18 cellular contexts compared by ENCODE assay signal in the genomic region with DNA sequence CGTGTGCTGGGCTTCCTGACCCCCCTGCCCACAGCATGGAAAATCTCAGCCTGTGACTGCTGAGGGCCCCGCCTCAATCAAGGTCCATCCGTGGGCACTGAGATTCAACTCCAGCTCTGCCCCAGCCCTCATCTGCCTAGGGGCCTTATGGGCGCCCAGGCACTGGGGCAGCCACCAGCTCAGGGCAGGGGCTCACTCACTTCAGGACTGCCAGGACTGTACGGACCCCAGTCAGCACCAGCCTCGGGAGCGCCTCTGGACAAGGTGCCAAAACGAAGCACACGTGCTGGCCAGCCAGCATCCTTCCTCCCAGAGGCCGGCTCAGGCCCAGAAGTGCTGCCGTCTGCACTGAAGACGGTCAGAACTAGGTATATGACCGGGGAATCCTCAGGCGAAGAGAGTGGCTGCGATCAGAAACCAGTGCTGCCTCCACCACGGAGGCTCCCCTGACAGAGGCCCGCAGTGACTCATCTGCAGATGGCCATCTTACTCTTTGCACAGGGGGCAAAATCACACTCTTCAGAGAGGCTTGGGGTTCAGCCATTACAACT. TPM values are rescaled to one million over a fixed set of nuclear protein-coding genes. Genes with fewer than 3 reads are reported as not detected.
DNase-seq lines count a peak whose midpoint lies in the region; FAIRE-seq and TF ChIP-seq lines count a peak whose summit lies in the region.
"Had no signal": no experiment of that assay in that cellular context is flagged by ENCODE, and none has a peak within 500 bp of the region (broad histone marks: within the 10 kb centered on the region; RNA-seq: fewer than 3 reads in every experiment).

No MANE protein-coding gene starts in this region.

- peaks cover 0 to 6% of the 10 kb centered on the region in 2 experiments; a peak in 2 of 4 replicates for H3K79me2 ChIP-seq in H1 (ENCODE audit: control insufficient read depth in 1 of 2, insufficient read depth in 2 of 2, low read length in 2 of 2)

- no peak overlapping the region for H3K27ac ChIP-seq in left ventricle myocardium inferior (replicated peaks)
- no peak overlapping the region for H3K27ac ChIP-seq in H1 (ENCODE audit: low read depth, low read length)
- no peak overlapping the region for H3K27ac ChIP-seq in neuronal stem cell (replicated peaks; ENCODE audit: low read length)
- H3K27ac ChIP-seq in vagina: no peak overlapping the region
- H3K27ac ChIP-seq: foreskin keratinocyte, lower lobe of right lung, prostate gland had no signal

- H3K4me3 ChIP-seq in left ventricle myocardium inferior: no peak overlapping the region
- H3K4me3 ChIP-seq in H1 (ENCODE audit: extremely low read depth in 1 of 4, insufficient read depth in 2 of 4, low read depth in 3 of 4, low read length in 4 of 4): no peak overlapping the region
- no peak overlapping the region for H3K4me3 ChIP-seq in neuronal stem cell (ENCODE audit: low read length in 2 of 2)
- H3K4me3 ChIP-seq in vagina: no peak overlapping the region
- H3K4me3 ChIP-seq: lower lobe of right lung, prostate gland had no signal

- H2BK20ac ChIP-seq in H1 (ENCODE audit: low read length): no peak overlapping the region

- H3K14ac ChIP-seq in H1 (ENCODE audit: insufficient read length): no peak overlapping the region
- no peak overlapping the region for H3K14ac ChIP-seq in neuronal stem cell (ENCODE audit: low read length)

- no peak overlapping the region for H2AFZ ChIP-seq in H1 (ENCODE audit: low read length)
- no peak overlapping the region for H2AFZ ChIP-seq in neuronal stem cell (ENCODE audit: low read length)

- H3K4me2 ChIP-seq in H1 (ENCODE audit: insufficient read depth in 1 of 2, low read depth in 2 of 2, low read length in 2 of 2) (no peak overlapping the region), neuronal stem cell (ENCODE audit: insufficient read depth, low read length, poor library complexity, severe bottlenecking) (no peak overlapping the region)

- H3K79me1 ChIP-seq in H1 (ENCODE audit: low read depth, low read length): no peaks in the 10 kb centered on the region; the same call in none of the 2 replicates
- H3K79me1 ChIP-seq in neuronal stem cell (ENCODE audit: low read depth, low read length): peaks cover 12% of the 10 kb centered on the region

- H4K8ac ChIP-seq in H1 (ENCODE audit: extremely low read depth, insufficient read depth, low read length) (no peak overlapping the region), neuronal stem cell (ENCODE audit: low read depth, low read length) (no peak overlapping the region)

- H3K4ac ChIP-seq in H1 (replicated peaks; ENCODE audit: insufficient read length, low read depth, low read length) (no peak overlapping the region), neuronal stem cell (ENCODE audit: low read length) (no peak overlapping the region)

- DNase-seq in cardiac septum (ENCODE audit: low spot score) (peak; percentile 69), left ventricle myocardium inferior (no peak), H1 (ENCODE audit: low read depth in 1 of 2, low spot score in 2 of 2) (no peak), neuronal stem cell (ENCODE audit: low spot score) (no peak), vagina (ENCODE audit: extremely low spot score in 2 of 2) (no peak), DMS 273 (lab: John Stamatoyannopoulos, UW; ENCODE audit: unreplicated experiment) (no peak), A172 (ENCODE audit: low spot score) (no peak)
- DNase-seq in activated naive CD4-positive, alpha-beta T cell (lab: John Stamatoyannopoulos, UW): no peak
- DNase-seq: activated CD8-positive, alpha-beta T cell treated with anti-CD3 and anti-CD28 coated beads, Interleukin-2, amount 10 ng/mL, durations not matched to agents 7 days and 5 days; foreskin keratinocyte; Kasumi-1; lower lobe of right lung; NCI-H1105; NCI-H82; stimulated activated naive CD4-positive, alpha-beta T cell treated with Interleukin-2 at 50 U/mL for 16 hours; trophoblast cell had no signal

- no peak for TF ChIP-seq POLR2A in H1 (IDR thresholded peaks at IDR 0.05; ENCODE audit: control extremely low read depth in 1 of 2, low read depth in 2 of 2, low read length in 2 of 2)
- no peak for TF ChIP-seq POLR2A in vagina (IDR thresholded peaks at IDR 0.05)

- H3K18ac ChIP-seq in H1 (ENCODE audit: extremely low read depth, low read length): no peak overlapping the region
- H3K18ac ChIP-seq in neuronal stem cell (ENCODE audit: low read length): no peak overlapping the region

- H3K9ac ChIP-seq in H1 (replicated peaks in 1 of 4; ENCODE audit: extremely low read depth in 1 of 4, low read depth in 3 of 4, low read length in 3 of 4) (no peak overlapping the region), neuronal stem cell (ENCODE audit: low read depth, low read length, poor library complexity) (no peak overlapping the region)

- no peak overlapping the region for H4K5ac ChIP-seq in H1 (ENCODE audit: insufficient read length, low read depth, low read length)

- H3K23me2 ChIP-seq in H1 (ENCODE audit: low read depth, low read length): no peaks in the 10 kb centered on the region

- H4K91ac ChIP-seq in H1 (replicated peaks; ENCODE audit: insufficient read length, low read length) (no peak overlapping the region), neuronal stem cell (ENCODE audit: low read depth, low read length, poor library complexity) (no peak overlapping the region)

- H3K4me1 ChIP-seq in left ventricle myocardium inferior (no peaks in the 10 kb centered on the region), H1 (replicated peaks in 1 of 4; ENCODE audit: control insufficient read depth in 3 of 4, insufficient read depth in 4 of 4, low read length in 3 of 4) (no peaks in the 10 kb centered on the region; a peak in 1 of 7 replicates), neuronal stem cell (ENCODE audit: control insufficient read depth in 2 of 2, insufficient read depth in 1 of 2, low read depth in 1 of 2, low read length in 2 of 2) (no peaks in the 10 kb centered on the region), vagina (peaks cover 8% of the 10 kb centered on the region)
- H3K4me1 ChIP-seq: prostate gland had no signal

- H3K36me3 ChIP-seq in left ventricle myocardium inferior (peaks cover 67% of the 10 kb centered on the region), H1 (ENCODE audit: control insufficient read depth in 2 of 4, insufficient read depth in 4 of 4, low read length in 3 of 4) (peaks cover 17 to 60% (median 45%) of the 10 kb centered on the region in 4 experiments), neuronal stem cell (replicated peaks in 1 of 2; ENCODE audit: control insufficient read depth in 2 of 2, insufficient read depth in 2 of 2, low read length in 2 of 2) (peaks cover 38 to 67% of the 10 kb centered on the region in 2 donors), vagina (peaks cover 0 to 62% of the 10 kb centered on the region in 2 donors)

- FAIRE-seq in H1 (lab: Jason Lieb, UNC): no peak
- FAIRE-seq: endothelial cell of umbilical vein had no signal

- TF ChIP-seq CTCF in left ventricle myocardium inferior (IDR thresholded peaks at IDR 0.05; ENCODE audit: borderline replicate concordance) (no peak), H1 (IDR thresholded peaks at IDR 0.05; ENCODE audit: control extremely low read depth in 1 of 3, insufficient read depth in 1 of 3, low read depth in 1 of 3, low read length in 3 of 3) (no peak), vagina (IDR thresholded peaks at IDR 0.05) (no peak)

- WGBS in H1 (ENCODE audit: extremely low coverage in 1 of 2, insufficient coverage in 1 of 2, insufficient read length in 1 of 2, insufficient replicate concordance in 2 of 2, low coverage in 1 of 2, low lambda C conversion rate in 2 of 2, missing lambda C conversion rate in 1 of 2), 2 experiments: 92% methylated on average over 17 of the region's 17 CpGs; no CpG with 5 or more reads in 1 of the 2 experiments
- no CpG with 5 or more reads among the region's 17 CpGs for WGBS in neuronal stem cell (ENCODE audit: extremely low coverage in 2 of 2, insufficient read length in 2 of 2, insufficient replicate concordance in 1 of 2), 2 donors

- TF ChIP-seq EP300 in H1 (IDR thresholded peaks at IDR 0.05; ENCODE audit: borderline replicate concordance in 1 of 2, low read depth in 2 of 2, low read length in 2 of 2): no peak

- H2BK120ac ChIP-seq in H1 (replicated peaks; ENCODE audit: low read depth, low read length): no peak overlapping the region
- no peak overlapping the region for H2BK120ac ChIP-seq in neuronal stem cell (ENCODE audit: low read depth, low read length)

- H3K27me3 ChIP-seq in left ventricle myocardium inferior (ENCODE audit: low read depth) (no peaks in the 10 kb centered on the region), H1 (replicated peaks in 1 of 4; ENCODE audit: control insufficient read depth in 3 of 4, extremely low read depth in 1 of 4, insufficient read depth in 3 of 4, low read length in 3 of 4) (no peaks in the 10 kb centered on the region), neuronal stem cell (ENCODE audit: control insufficient read depth in 3 of 3, insufficient read depth in 3 of 3, low read depth in 1 of 3, low read length in 3 of 3) (no peaks in the 10 kb centered on the region), vagina (no peaks in the 10 kb centered on the region)
- H3K27me3 ChIP-seq: foreskin keratinocyte had no signal

- H2BK15ac ChIP-seq in H1 (ENCODE audit: low read length): no peak overlapping the region
- H2BK15ac ChIP-seq in neuronal stem cell (ENCODE audit: low read length): no peak overlapping the region

- H2AK5ac ChIP-seq in H1 (ENCODE audit: low read depth, low read length): no peak overlapping the region
- no peak overlapping the region for H2AK5ac ChIP-seq in neuronal stem cell (ENCODE audit: low read depth, low read length)

- H3K56ac ChIP-seq in H1 (replicated peaks; ENCODE audit: insufficient read length, low read depth, low read length): no peak overlapping the region

- CTCF ChIA-PET in H1 (lab: Charles Lee; ENCODE audit: partially characterized antibody): interaction anchor here (1.7 to 1.9 kb wide), 3 partner anchors 12 to 76 kb away, joined by 3 to 5 read pairs (median 5); no protein-coding TSS in a partner anchor

- H2BK12ac ChIP-seq in H1 (ENCODE audit: low read depth, low read length): 0 out of 2 replicates have a peak overlapping the region, but pooled peaks have one; percentile 39
- peak overlapping the region; percentile 41 for H2BK12ac ChIP-seq in neuronal stem cell (ENCODE audit: low read length)

- peaks cover 2 to 14% of the 10 kb centered on the region in 2 experiments for H4K20me1 ChIP-seq in H1 (replicated peaks in 1 of 2; ENCODE audit: control insufficient read depth in 1 of 2, insufficient read depth in 2 of 2, low read length in 2 of 2)

- H3K23ac ChIP-seq in H1 (ENCODE audit: insufficient read length): no peak overlapping the region
- no peak overlapping the region for H3K23ac ChIP-seq in neuronal stem cell (ENCODE audit: low read depth, low read length, poor library complexity)

- TF ChIP-seq RAD21 in H1 (IDR thresholded peaks at IDR 0.05 in 1 of 2, conservative IDR thresholded peaks at IDR 0.05 in 1 of 2; ENCODE audit: low read depth in 2 of 2, low read length in 2 of 2): no peak

- H2BK5ac ChIP-seq in H1 (ENCODE audit: low read depth, low read length) (no peak overlapping the region), neuronal stem cell (ENCODE audit: low read length) (peak overlapping the region; percentile 24)

- intact Hi-C loops in cardiac septum (cut with DNase I) (no loop called here), left ventricle myocardium inferior (cut with micrococcal nuclease) (no loop called here), vagina (cut with DNase I) (no loop called here)

- POLR2A ChIA-PET in H1 (lab: Charles Lee; ENCODE audit: partially characterized antibody): interaction anchor here (1.0 to 2.8 kb wide), 3 partner anchors 10 to 76 kb away, joined by 3 to 11 read pairs (median 3); no protein-coding TSS in a partner anchor

- H3K9me3 ChIP-seq in left ventricle myocardium inferior (replicated peaks) (no peaks in the 10 kb centered on the region), H1 (ENCODE audit: insufficient read depth in 2 of 2, low read depth in 1 of 2, low read length in 1 of 2) (peaks cover 0 to 4% of the 10 kb centered on the region in 2 experiments; a peak in 1 of 4 replicates), neuronal stem cell (replicated peaks in 1 of 2; ENCODE audit: control insufficient read depth in 2 of 2, insufficient read depth in 1 of 2, low read depth in 1 of 2, low read length in 2 of 2) (no peaks in the 10 kb centered on the region), vagina (no peaks in the 10 kb centered on the region)
- H3K9me3 ChIP-seq: lower lobe of right lung, prostate gland had no signal

RNA-seq across cellular contexts. Expression of gene CLPTM1L, which starts 19.6 kb away (rescaled TPM):
- total RNA-seq in cardiac septum (42.6 TPM), left ventricle myocardium inferior (34.2 TPM), vagina (40.0 TPM)
- 102 and 109 TPM in 2 replicates for total RNA-seq in H1 (2021; fragmentation: NEBNext Ultra II Directional; extraction: Animal tissue kit (Norgen Biotek cat#: 25700))
- 119 and 122 TPM in 2 replicates for polyA plus RNA-seq in H1 (2011; rRNA removed)
- 110 TPM for polyA plus RNA-seq in H1 (2011; cell fraction: cytosol; rRNA removed)
- polyA plus RNA-seq in H1 (2011; cell fraction: nucleus; rRNA removed): 138 TPM
- polyA plus RNA-seq in H1 (2012, experiment 1 of 2): 78.3 to 114 TPM (median 89.5 TPM) in 4 replicates
- polyA plus RNA-seq in H1 (2012, experiment 2 of 2): 134 TPM
- polyA plus RNA-seq in H1 (2013, experiment 1 of 2): 79.2 TPM
- 82.6 TPM for polyA plus RNA-seq in H1 (2013, experiment 2 of 2)
- polyA minus RNA-seq in H1 (2011; rRNA and poly(A)+ RNA removed): 97.1 and 170 TPM in 2 replicates
- 66.9 TPM for polyA minus RNA-seq in H1 (2011; cell fraction: cytosol; rRNA and poly(A)+ RNA removed)
- 56.8 TPM for polyA minus RNA-seq in H1 (2011; cell fraction: nucleus; rRNA and poly(A)+ RNA removed)
- 49.2 TPM for polyA plus RNA-seq in neuronal stem cell (2013, experiment 1 of 2)
- 50.1 TPM for polyA plus RNA-seq in neuronal stem cell (2013, experiment 2 of 2)
- total RNA-seq in A172 (2014; rRNA removed; shearing (Covaris generic)): 271 and 287 TPM in 2 replicates

RNA-seq across cellular contexts. Expression of gene TERT, which starts 30.4 kb away (rescaled TPM):
- not detected for total RNA-seq in cardiac septum
- not detected for total RNA-seq in left ventricle myocardium inferior
- total RNA-seq in H1 (2021; fragmentation: NEBNext Ultra II Directional; extraction: Animal tissue kit (Norgen Biotek cat#: 25700)): 21.0 and 23.1 TPM in 2 replicates
- polyA plus RNA-seq in H1 (2011; rRNA removed): 13.1 and 23.0 TPM in 2 replicates
- 19.3 TPM for polyA plus RNA-seq in H1 (2011; cell fraction: cytosol; rRNA removed)
- 70.1 TPM for polyA plus RNA-seq in H1 (2011; cell fraction: nucleus; rRNA removed)
- polyA plus RNA-seq in H1 (2012, experiment 1 of 2): 11.6 to 23.1 TPM (median 17.1 TPM) in 4 replicates
- polyA plus RNA-seq in H1 (2012, experiment 2 of 2): 10.2 TPM
- 16.6 TPM for polyA plus RNA-seq in H1 (2013, experiment 1 of 2)
- polyA plus RNA-seq in H1 (2013, experiment 2 of 2): 13.5 TPM
- polyA minus RNA-seq in H1 (2011; rRNA and poly(A)+ RNA removed): 12.3 and 13.0 TPM in 2 replicates
- 20.2 TPM for polyA minus RNA-seq in H1 (2011; cell fraction: cytosol; rRNA and poly(A)+ RNA removed)
- 38.0 TPM for polyA minus RNA-seq in H1 (2011; cell fraction: nucleus; rRNA and poly(A)+ RNA removed)
- polyA plus RNA-seq in neuronal stem cell (2013, experiment 1 of 2): 2.5 TPM
- 2.5 TPM for polyA plus RNA-seq in neuronal stem cell (2013, experiment 2 of 2)
- not detected for total RNA-seq in vagina
- 0.95 and 5.2 TPM in 2 replicates for total RNA-seq in A172 (2014; rRNA removed; shearing (Covaris generic))
- total RNA-seq: endothelial cell of umbilical vein, lower lobe of right lung had no signal
- polyA plus RNA-seq: foreskin keratinocyte had no signal
